Comparison of ENCODE assay signal across 16 cellular contexts in the genomic region with DNA sequence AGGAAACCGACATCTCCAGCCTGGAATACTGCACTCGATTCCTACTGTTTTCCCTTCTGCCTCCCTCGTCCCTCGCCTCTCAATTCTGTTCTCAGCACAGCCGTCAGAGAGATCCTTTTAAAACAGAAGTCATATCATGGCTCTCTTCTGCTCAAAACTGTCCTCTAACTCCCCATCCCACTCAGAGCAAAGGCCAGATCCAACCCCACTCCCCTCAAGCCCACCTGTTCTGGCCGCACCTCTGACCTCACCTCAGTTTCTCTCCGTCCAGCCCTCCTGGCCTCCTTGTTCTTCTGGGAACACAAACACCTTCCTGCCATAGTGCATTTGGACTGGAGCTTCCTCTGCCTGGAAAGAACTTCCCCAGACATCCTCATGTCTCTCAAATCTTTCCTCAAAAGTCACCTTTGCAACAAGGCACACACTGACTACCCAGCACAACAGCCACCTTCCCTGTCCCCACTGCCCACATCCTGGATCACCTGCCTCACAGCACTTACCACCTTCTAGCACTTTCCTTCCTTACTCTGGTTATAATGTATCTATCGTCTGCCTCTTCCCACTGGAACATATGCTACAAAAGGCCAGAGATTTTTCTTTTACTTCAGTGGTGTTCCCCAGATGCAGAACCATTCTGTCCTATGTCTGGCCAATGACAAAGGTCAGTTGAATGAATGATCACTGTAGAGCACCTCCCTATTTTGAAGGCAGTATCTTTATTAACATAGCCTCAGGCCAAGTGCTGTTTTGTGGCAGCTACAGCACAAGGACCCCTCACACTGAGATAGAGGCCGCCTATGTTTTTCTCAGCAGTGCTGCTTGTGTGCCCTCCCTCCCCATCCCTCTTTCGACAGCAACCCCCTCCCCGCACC. TPM values are rescaled to one million over a fixed set of nuclear protein-coding genes. Genes with fewer than 3 reads are reported as not detected.
DNase-seq lines count a peak whose midpoint lies in the region; ATAC-seq and TF ChIP-seq lines count a peak whose summit lies in the region.
"Had no signal": no experiment of that assay in that cellular context is flagged by ENCODE, and none has a peak within 500 bp of the region (broad histone marks: within the 10 kb centered on the region; RNA-seq: fewer than 3 reads in every experiment).

No MANE protein-coding gene starts in this region.

- peaks cover 15 to 25% (median 20%) of the 10 kb centered on the region in 4 donors for H3K4me1 ChIP-seq in upper lobe of left lung

- POLR2A ChIA-PET in naive thymus-derived CD8-positive, alpha-beta T cell (lab: Charles Lee) = interaction anchor here (0.8 to 4.9 kb wide), 15 partner anchors 8 to 189 kb away, joined by 3 to 49 read pairs (median 6); partner anchors contain the start of gene DDX39B

- H3K4me3 ChIP-seq in GM12865 (ENCODE audit: low read depth, low read length) (no peak overlapping the region), upper lobe of left lung (peak overlapping the region in 1 of 4 donors; percentile 77)
- H3K4me3 ChIP-seq: testis had no signal

- in situ Hi-C loops in GM13976 (cut with MboI; ENCODE audit: low sequenced_read_pairs, unreplicated experiment) = loop anchor here (5.0 kb wide), 1 partner anchor 85 kb away; no protein-coding TSS in a partner anchor

- H3K9me3 ChIP-seq in upper lobe of left lung = no peaks in the 10 kb centered on the region
- H3K9me3 ChIP-seq: testis had no signal

- no peak for TF ChIP-seq POLR2A in upper lobe of left lung (IDR thresholded peaks at IDR 0.05)

- no peak for TF ChIP-seq EP300 in upper lobe of left lung (IDR thresholded peaks at IDR 0.05)

- peaks cover 6 to 33% (median 18%) of the 10 kb centered on the region in 4 donors for H3K36me3 ChIP-seq in upper lobe of left lung

- peaks cover 0 to 2% (median 0%) of the 10 kb centered on the region in 5 donors for H3K27me3 Mint-ChIP-seq in naive thymus-derived CD8-positive, alpha-beta T cell
- peaks cover 95% of the 10 kb centered on the region for H3K27me3 Mint-ChIP-seq in mesothelial cell of epicardium (ENCODE audit: low read depth)

- TF ChIP-seq CTCF in GM12865 (IDR thresholded peaks at IDR 0.05; ENCODE audit: insufficient read depth, low read depth, low read length, missing control alignments) (no peak), mesothelial cell of epicardium (IDR thresholded peaks at IDR 0.05; ENCODE audit: unreplicated experiment) (no peak), GM13976 (IDR thresholded peaks at IDR 0.05; ENCODE audit: borderline replicate concordance, control extremely low read depth, extremely low read depth, insufficient read depth, missing control alignments) (no peak), upper lobe of left lung (IDR thresholded peaks at IDR 0.05) (no peak)

- WGBS in upper lobe of left lung, 2 donors = 55 to 70% methylated on average over 10 of the region's 11 CpGs

- peaks cover 17 to 51% (median 32%) of the 10 kb centered on the region in 3 donors for H3K36me3 Mint-ChIP-seq in naive thymus-derived CD8-positive, alpha-beta T cell
- H3K36me3 Mint-ChIP-seq in mesothelial cell of epicardium = no peaks in the 10 kb centered on the region

- H3K27ac ChIP-seq in upper lobe of left lung = peak overlapping the region in 1 of 4 donors; percentile 35
- H3K27ac ChIP-seq: C4-2B, testis had no signal

- ATAC-seq in naive thymus-derived CD8-positive, alpha-beta T cell = no peak
- ATAC-seq in HG03045 (IDR thresholded peaks at IDR 0.05; ENCODE audit: unreplicated experiment) (no peak), upper lobe of left lung (ENCODE audit: low FRiP score in 2 of 2) (no peak)
- ATAC-seq: left cardiac atrium, right cardiac atrium, Right ventricle myocardium inferior had no signal

- peak overlapping the region; percentile 76 to 100 (median 92) for H3K27ac Mint-ChIP-seq in naive thymus-derived CD8-positive, alpha-beta T cell
- no peak overlapping the region for H3K27ac Mint-ChIP-seq in mesothelial cell of epicardium

- peak; percentile 48 for DNase-seq in GM12865 (ENCODE audit: low read depth)
- DNase-seq in OCI-M1 (lab: John Stamatoyannopoulos, UW) = peak; percentile 29
- peak; percentile 16 for DNase-seq in activated effector memory CD4-positive, alpha-beta T cell treated with Interleukin-2 at 50 U/mL for 16 hours
- peak in 8 of 10 donors; percentile 16 to 52 (median 38) for DNase-seq in naive thymus-derived CD8-positive, alpha-beta T cell
- DNase-seq in mesothelial cell of epicardium (ENCODE audit: low spot score in 2 of 2, unreplicated experiment in 2 of 2) = no peak
- DNase-seq in GM13976 (ENCODE audit: low spot score) = no peak
- no peak for DNase-seq in upper lobe of left lung
- DNase-seq: KG1, left cardiac atrium, NCI-H1930, NCI-H82, right cardiac atrium, testis had no signal

- no peaks in the 10 kb centered on the region for H3K27me3 ChIP-seq in upper lobe of left lung
- H3K27me3 ChIP-seq: testis had no signal

- H3K4me1 Mint-ChIP-seq in naive thymus-derived CD8-positive, alpha-beta T cell = peaks cover 42 to 69% (median 54%) of the 10 kb centered on the region in 4 donors
- H3K4me1 Mint-ChIP-seq in mesothelial cell of epicardium = no peaks in the 10 kb centered on the region

- H3K9me3 Mint-ChIP-seq in naive thymus-derived CD8-positive, alpha-beta T cell = no peaks in the 10 kb centered on the region
- no peaks in the 10 kb centered on the region for H3K9me3 Mint-ChIP-seq in mesothelial cell of epicardium

- H3K4me3 Mint-ChIP-seq in naive thymus-derived CD8-positive, alpha-beta T cell = peak overlapping the region; percentile 76 to 100 (median 96)
- H3K4me3 Mint-ChIP-seq in mesothelial cell of epicardium = no peak overlapping the region

RNA-seq across cellular contexts. Expression of gene HLA-B, which starts 4.2 kb away (rescaled TPM):
- 1,000 to 10,000 TPM; 5,337 to 5,382 TPM for total RNA-seq in naive thymus-derived CD8-positive, alpha-beta T cell
- 1,000 to 10,000 TPM; 5,978 to 8,548 (median 7,722) TPM for polyA plus RNA-seq in naive thymus-derived CD8-positive, alpha-beta T cell
- total RNA-seq in mesothelial cell of epicardium = 43.9 to 47.7 TPM (median 46.6 TPM) in 3 replicates
- 1,000 to 10,000 TPM; 1,716 to 2,968 (median 2,484) TPM for total RNA-seq in upper lobe of left lung

RNA-seq across cellular contexts. Expression of gene MICA, which starts 50.7 kb away (rescaled TPM):
- 10 to 100 TPM; 21.0 to 21.9 TPM for total RNA-seq in naive thymus-derived CD8-positive, alpha-beta T cell
- polyA plus RNA-seq in naive thymus-derived CD8-positive, alpha-beta T cell = 1 to 10 TPM; 3.7 to 5.8 (median 5.5) TPM
- total RNA-seq in mesothelial cell of epicardium (14.1 to 16.1 TPM (median 15.5 TPM) in 3 replicates), upper lobe of left lung (10 to 100 TPM; 21.6 to 81.7 (median 31.4) TPM)

Comparison
In these comparisons a context has a peak if more than half of its experiments do, and no peak if none do; other contexts are left out.
1. DNase-seq: peak in GM12865 (single experiment), OCI-M1 (single experiment), activated effector memory CD4-positive, alpha-beta T cell treated with Interleukin-2 at 50 U/mL for 16 hours (single experiment) and naive thymus-derived CD8-positive, alpha-beta T cell (8 of 10); none in mesothelial cell of epicardium (0 of 2), GM13976 (single experiment) and upper lobe of left lung (0 of 2).
2. RNA of gene HLA-B, which starts 4.2 kb away (total RNA-seq): 5,337 to 5,382 TPM in naive thymus-derived CD8-positive, alpha-beta T cell and 1,716 to 2,968 TPM in upper lobe of left lung; 43.9 to 47.7 TPM in mesothelial cell of epicardium; every median in the first group is over 10 times any median in the second.